ENCODE assay signal across 1 cellular context in genomic region chr1:156079762-156080597, GRCh38.
TF ChIP-seq lines count a peak whose summit lies in the region.

No MANE protein-coding gene starts in this region.

TF ChIP-seq in GM12878, 131 proteins besides CTCF, POLR2A, EP300 and RAD21:
- TF ChIP-seq NFXL1 (IDR thresholded peaks at IDR 0.05; ENCODE audit: borderline replicate concordance), result peak; percentile 60; the same call in 1 of the 2 replicates
- no peak for TF ChIP-seq CUX1 (IDR thresholded peaks at IDR 0.05; ENCODE audit: insufficient replicate concordance, low read depth, low read length)
- no peak for TF ChIP-seq POU2F2 (IDR thresholded peaks at IDR 0.05; ENCODE audit: borderline replicate concordance, low read depth, low read length)
